Comparison of ENCODE assay signal across 23 cellular contexts in the genomic region with DNA sequence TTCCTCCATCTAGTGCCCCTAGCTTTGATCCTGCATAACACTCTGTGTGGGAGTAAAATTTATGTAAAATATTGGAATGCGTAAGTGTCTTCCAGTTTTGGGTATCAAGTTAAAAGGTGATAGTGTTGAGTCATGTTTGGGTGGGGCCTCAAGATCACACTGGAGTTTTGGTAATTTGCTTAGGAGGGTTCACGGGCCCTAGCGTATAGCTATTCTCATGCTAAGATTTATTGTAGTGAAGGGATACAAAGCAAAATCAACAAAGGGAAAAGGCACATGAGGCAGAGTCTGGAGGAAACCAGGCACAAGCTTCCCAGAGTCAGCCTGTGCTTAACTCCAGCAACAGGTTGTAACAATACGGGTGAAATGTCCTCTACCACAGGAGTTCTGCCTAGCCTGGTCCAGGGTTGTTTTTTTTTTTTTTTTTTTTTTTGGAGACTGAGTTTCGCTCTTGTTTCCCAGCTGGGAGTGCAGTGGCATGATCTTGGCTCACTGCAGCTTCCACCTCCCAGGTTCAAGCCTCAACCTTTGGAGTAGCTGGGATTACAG. TPM values are rescaled to one million over a fixed set of nuclear protein-coding genes. Genes with fewer than 3 reads are reported as not detected.
DNase-seq lines count a peak whose midpoint lies in the region; ATAC-seq and TF ChIP-seq lines count a peak whose summit lies in the region.
"Had no signal": no experiment of that assay in that cellular context is flagged by ENCODE, and none has a peak within 500 bp of the region (broad histone marks: within the 10 kb centered on the region; RNA-seq: fewer than 3 reads in every experiment).

No MANE protein-coding gene starts in this region.

- ATAC-seq in activated CD4-positive, alpha-beta T cell treated with anti-CD3 and anti-CD28 coated beads for 36 hours = no peak
- ATAC-seq: effector memory CD8-positive, alpha-beta T cell; T-cell had no signal

- peaks cover 15% of the 10 kb centered on the region for H3K4me1 Mint-ChIP-seq in activated CD4-positive, alpha-beta T cell treated with anti-CD3 and anti-CD28 coated beads for 36 hours
- H3K4me1 Mint-ChIP-seq in endothelial cell (ENCODE audit: unreplicated experiment) = no peaks in the 10 kb centered on the region
- H3K4me1 Mint-ChIP-seq in progenitor cell of endocrine pancreas (ENCODE audit: low read depth) = no peaks in the 10 kb centered on the region
- H3K4me1 Mint-ChIP-seq in CD4-positive, alpha-beta memory T cell = peaks cover 8 to 23% (median 12%) of the 10 kb centered on the region in 4 donors

- H2AFZ ChIP-seq in KMS-11 (ENCODE audit: low read depth) = no peak overlapping the region

- CTCF ChIA-PET in activated CD4-positive, alpha-beta T cell treated with anti-CD3 and anti-CD28 coated beads for 36 hours (lab: Charles Lee) = interaction anchor here (0.6 to 1.1 kb wide), 4 partner anchors 9 to 242 kb away, joined by 3 to 4 read pairs (median 3); a partner anchor contains a TSS
- CTCF ChIA-PET in CD4-positive, alpha-beta memory T cell (lab: Charles Lee; ENCODE audit: partially characterized antibody) = interaction anchor here (1.3 kb wide), 1 partner anchor 48 kb away, joined by 3 read pairs; no protein-coding TSS in a partner anchor

- peak overlapping the region; percentile 38 for H3K27ac Mint-ChIP-seq in activated CD4-positive, alpha-beta T cell treated with anti-CD3 and anti-CD28 coated beads for 36 hours
- no peak overlapping the region for H3K27ac Mint-ChIP-seq in endothelial cell (ENCODE audit: unreplicated experiment)
- peak overlapping the region; percentile 47 for H3K27ac Mint-ChIP-seq in progenitor cell of endocrine pancreas
- H3K27ac Mint-ChIP-seq in CD4-positive, alpha-beta memory T cell = peak overlapping the region in 1 of 7 donors; percentile 54
- H3K27ac Mint-ChIP-seq: activated CD4-positive, alpha-beta T cell treated with anti-CD3 and anti-CD28 coated beads, Interleukin-2, amount 10 ng/mL, durations not matched to agents 7 days and 5 days; effector memory CD8-positive, alpha-beta T cell had no signal

- no peaks in the 10 kb centered on the region for H4K20me1 ChIP-seq in KMS-11 (ENCODE audit: insufficient read depth)

- H3K9me3 Mint-ChIP-seq in activated CD4-positive, alpha-beta T cell treated with anti-CD3 and anti-CD28 coated beads for 36 hours (ENCODE audit: low read depth) = no peaks in the 10 kb centered on the region
- H3K9me3 Mint-ChIP-seq in endothelial cell (ENCODE audit: unreplicated experiment) (no peaks in the 10 kb centered on the region), progenitor cell of endocrine pancreas (ENCODE audit: low read depth) (no peaks in the 10 kb centered on the region)
- no peaks in the 10 kb centered on the region for H3K9me3 Mint-ChIP-seq in CD4-positive, alpha-beta memory T cell
- H3K9me3 Mint-ChIP-seq: activated CD4-positive, alpha-beta T cell treated with anti-CD3 and anti-CD28 coated beads, Interleukin-2, amount 10 ng/mL, durations not matched to agents 7 days and 5 days; effector memory CD8-positive, alpha-beta T cell; T-cell had no signal

- in situ Hi-C loops in G401 (cut with HindIII; ENCODE audit: low sequenced_read_pairs) = no loop called here

- DNase-seq in activated CD4-positive, alpha-beta T cell treated with anti-CD3 and anti-CD28 coated beads for 36 hours = no peak
- no peak for DNase-seq in activated CD4-positive, alpha-beta T cell treated with anti-CD3 and anti-CD28 coated beads, Interleukin-2, amount 50 U/mL, for 1 hour
- DNase-seq in endothelial cell (ENCODE audit: low spot score) = no peak
- no peak for DNase-seq in progenitor cell of endocrine pancreas (ENCODE audit: low spot score, unreplicated experiment)
- no peak for DNase-seq in globus pallidus (ENCODE audit: low spot score)
- DNase-seq in G401 (ENCODE audit: low spot score) = no peak
- no peak for DNase-seq in CD4-positive, alpha-beta memory T cell
- DNase-seq: activated CD4-positive, alpha-beta T cell treated with anti-CD3 and anti-CD28 coated beads, Interleukin-2, amount 10 ng/mL, durations not matched to agents 7 days and 5 days; BE2C; effector memory CD8-positive, alpha-beta T cell; KBM-7; MV-4-11; NCI-H2029; NCI-H345; OCI-M1; SHP77 treated with DMSO at 0.1 percent for 48 hours; stimulated activated CD4-positive, alpha-beta T cell treated with anti-CD3 and anti-CD28 coated beads, Interleukin-4, amount 100 ng/mL, for 1 hour; stomach; T-cell; upper lobe of left lung had no signal

- H3K4me1 ChIP-seq in KMS-11 (ENCODE audit: low read depth, poor library complexity, severe bottlenecking) = peaks cover 47% of the 10 kb centered on the region
- H3K4me1 ChIP-seq in CD4-positive, alpha-beta memory T cell (ENCODE audit: insufficient read depth, low read length) = no peaks in the 10 kb centered on the region
- H3K4me1 ChIP-seq: BE2C, upper lobe of left lung had no signal

- no peak overlapping the region for H3K4me3 ChIP-seq in KMS-11 (IDR thresholded peaks at IDR 0.05; ENCODE audit: insufficient read depth, low read depth, low read length)
- no peak overlapping the region for H3K4me3 ChIP-seq in CD4-positive, alpha-beta memory T cell (ENCODE audit: low read length in 2 of 2)
- H3K4me3 ChIP-seq: skin epidermis, stomach, upper lobe of left lung had no signal

- peak overlapping the region; percentile 20; the same call in 1 of the 2 replicates for H3K27ac ChIP-seq in KMS-11
- H3K27ac ChIP-seq in CD4-positive, alpha-beta memory T cell (ENCODE audit: low read depth, low read length) = no peak overlapping the region
- H3K27ac ChIP-seq: neutrophil, skin epidermis, stomach, upper lobe of left lung had no signal

- no peak overlapping the region for H3K9ac ChIP-seq in KMS-11

- peaks cover 73% of the 10 kb centered on the region for H3K36me3 Mint-ChIP-seq in activated CD4-positive, alpha-beta T cell treated with anti-CD3 and anti-CD28 coated beads for 36 hours (ENCODE audit: low read depth)
- H3K36me3 Mint-ChIP-seq in endothelial cell (ENCODE audit: low read depth, unreplicated experiment) = peaks cover 31% of the 10 kb centered on the region
- peaks cover 42% of the 10 kb centered on the region for H3K36me3 Mint-ChIP-seq in progenitor cell of endocrine pancreas (ENCODE audit: insufficient read depth)
- peaks cover 58 to 82% of the 10 kb centered on the region in 2 donors for H3K36me3 Mint-ChIP-seq in CD4-positive, alpha-beta memory T cell

- peaks cover 18% of the 10 kb centered on the region; the same call in 1 of the 2 replicates for H3K36me3 ChIP-seq in KMS-11 (ENCODE audit: insufficient read depth)
- H3K36me3 ChIP-seq in CD4-positive, alpha-beta memory T cell (ENCODE audit: insufficient read depth, low read length) = peaks cover 47% of the 10 kb centered on the region

- peaks cover 60% of the 10 kb centered on the region; the same call in 1 of the 2 replicates for H3K79me2 ChIP-seq in KMS-11 (ENCODE audit: insufficient read depth, low read depth)

- peak overlapping the region; percentile 10; the same call in 1 of the 2 replicates for H3K4me2 ChIP-seq in KMS-11

- no peaks in the 10 kb centered on the region for H3K9me3 ChIP-seq in CD4-positive, alpha-beta memory T cell (ENCODE audit: control insufficient read depth in 1 of 2, low read length in 2 of 2)
- H3K9me3 ChIP-seq: BE2C, neutrophil, stomach, upper lobe of left lung had no signal

- no peaks in the 10 kb centered on the region for H3K27me3 ChIP-seq in KMS-11 (ENCODE audit: insufficient read depth, low read depth)
- H3K27me3 ChIP-seq in CD4-positive, alpha-beta memory T cell (ENCODE audit: insufficient read depth, low read length) = no peaks in the 10 kb centered on the region
- H3K27me3 ChIP-seq: BE2C, neutrophil, stomach, upper lobe of left lung had no signal

- TF ChIP-seq CTCF in KMS-11 (conservative IDR thresholded peaks at IDR 0.05; ENCODE audit: low read depth, low read length) (no peak), endothelial cell (IDR thresholded peaks at IDR 0.05; ENCODE audit: unreplicated experiment) (no peak), progenitor cell of endocrine pancreas (IDR thresholded peaks at IDR 0.05; ENCODE audit: unreplicated experiment) (no peak)

- H3K4me3 Mint-ChIP-seq in activated CD4-positive, alpha-beta T cell treated with anti-CD3 and anti-CD28 coated beads for 36 hours = no peak overlapping the region
- H3K4me3 Mint-ChIP-seq in endothelial cell (ENCODE audit: unreplicated experiment) (peak overlapping the region; percentile 66), progenitor cell of endocrine pancreas (ENCODE audit: low read depth) (no peak overlapping the region)
- no peak overlapping the region for H3K4me3 Mint-ChIP-seq in CD4-positive, alpha-beta memory T cell
- H3K4me3 Mint-ChIP-seq: activated CD4-positive, alpha-beta T cell treated with anti-CD3 and anti-CD28 coated beads, Interleukin-2, amount 10 ng/mL, durations not matched to agents 7 days and 5 days; effector memory CD8-positive, alpha-beta T cell; T-cell had no signal

- POLR2A ChIA-PET in activated CD4-positive, alpha-beta T cell treated with anti-CD3 and anti-CD28 coated beads for 36 hours (lab: Charles Lee) = interaction anchor here (0.7 kb wide), 1 partner anchor 567 kb away, joined by 4 read pairs; no protein-coding TSS in a partner anchor
- POLR2A ChIA-PET in CD4-positive, alpha-beta memory T cell (lab: Charles Lee; ENCODE audit: partially characterized antibody) = interaction anchor here (0.7 kb wide), 1 partner anchor 175 kb away, joined by 5 read pairs; no protein-coding TSS in a partner anchor

- H3K27me3 Mint-ChIP-seq in activated CD4-positive, alpha-beta T cell treated with anti-CD3 and anti-CD28 coated beads for 36 hours = no peaks in the 10 kb centered on the region
- H3K27me3 Mint-ChIP-seq in endothelial cell (ENCODE audit: unreplicated experiment) (peaks cover 1% of the 10 kb centered on the region), progenitor cell of endocrine pancreas (no peaks in the 10 kb centered on the region)
- no peaks in the 10 kb centered on the region for H3K27me3 Mint-ChIP-seq in CD4-positive, alpha-beta memory T cell
- H3K27me3 Mint-ChIP-seq: activated CD4-positive, alpha-beta T cell treated with anti-CD3 and anti-CD28 coated beads, Interleukin-2, amount 10 ng/mL, durations not matched to agents 7 days and 5 days; effector memory CD8-positive, alpha-beta T cell; T-cell had no signal

- intact Hi-C loops in activated CD4-positive, alpha-beta T cell treated with anti-CD3 and anti-CD28 coated beads for 36 hours (cut with DNase I, micrococcal nuclease) = no loop called here
- intact Hi-C loops in CD4-positive, alpha-beta memory T cell (cut with micrococcal nuclease) = no loop called here

RNA-seq across cellular contexts. Expression of a gene that starts 20.2 kb away (rescaled TPM):
- total RNA-seq in activated CD4-positive, alpha-beta T cell treated with anti-CD3 and anti-CD28 coated beads for 36 hours = 100 to 1,000 TPM; 243 to 268 TPM
- 162 TPM for total RNA-seq in endothelial cell (ENCODE audit: unreplicated experiment)
- 133 and 138 TPM in 2 replicates for total RNA-seq in progenitor cell of endocrine pancreas
- 217 and 267 TPM in 2 replicates for total RNA-seq in G401 (2014; rRNA removed; shearing (Covaris generic))
- 10 to 100 TPM; 55.9 to 58.1 TPM for total RNA-seq in CD4-positive, alpha-beta memory T cell
- polyA plus RNA-seq in CD4-positive, alpha-beta memory T cell = 10 to 100 TPM; 32.2 to 45.1 TPM

RNA-seq across cellular contexts. Expression of a gene that starts 45.7 kb away (rescaled TPM):
- 10 to 100 TPM; 25.7 to 32.2 TPM for total RNA-seq in activated CD4-positive, alpha-beta T cell treated with anti-CD3 and anti-CD28 coated beads for 36 hours
- total RNA-seq in endothelial cell (ENCODE audit: unreplicated experiment) = 33.0 TPM
- 23.1 and 25.7 TPM in 2 replicates for total RNA-seq in progenitor cell of endocrine pancreas
- total RNA-seq in G401 (2014; rRNA removed; shearing (Covaris generic)) = 17.7 and 26.2 TPM in 2 replicates
- total RNA-seq in CD4-positive, alpha-beta memory T cell = 10 to 100 TPM; 20.1 to 20.6 TPM
- polyA plus RNA-seq in CD4-positive, alpha-beta memory T cell = 10 to 100 TPM; 46.8 to 50.2 TPM
